Comparison of ENCODE assay signal across 3 cellular contexts in genomic region chr9:109532652-109533051, GRCh38. TPM values are rescaled to one million over a fixed set of nuclear protein-coding genes. Genes with fewer than 3 reads are reported as not detected.
"Had no signal": no experiment of that assay in that cellular context is flagged by ENCODE, and none has a peak within 500 bp of the region (broad histone marks: within the 10 kb centered on the region; RNA-seq: fewer than 3 reads in every experiment).

No MANE protein-coding gene starts in this region.

RNA-seq across cellular contexts. Expression of gene PTPN3, which starts 34.5 kb away (rescaled TPM):
- total RNA-seq: endothelial cell of umbilical vein had no signal
- polyA plus RNA-seq: immature natural killer cell; naive thymus-derived CD4-positive, alpha-beta T cell had no signal
